In the genomic region with DNA sequence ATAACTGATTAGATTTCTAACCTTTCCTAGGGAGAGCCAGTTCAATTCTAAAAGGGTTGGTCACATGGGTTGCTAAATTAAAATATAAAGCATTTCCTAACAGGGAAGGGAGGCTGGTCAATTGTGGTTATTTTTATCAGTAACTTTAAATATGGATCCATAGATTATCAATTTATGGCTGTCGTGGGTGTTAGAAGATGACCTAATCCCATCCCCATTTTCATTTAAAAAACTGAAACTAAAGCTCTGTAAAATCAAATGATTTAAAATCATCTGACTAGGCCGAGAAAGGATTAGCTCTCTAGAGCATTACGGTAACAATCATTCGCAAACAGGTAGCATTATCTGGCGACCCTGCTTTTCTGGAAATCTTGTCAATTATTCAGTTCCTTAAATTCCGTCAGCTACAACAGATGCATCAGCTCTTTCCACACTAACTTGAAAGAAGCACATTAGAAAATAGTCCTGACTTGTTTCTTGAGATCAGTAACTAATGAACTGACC, we compare ENCODE assay signal across 8 cellular contexts. TPM values are rescaled to one million over a fixed set of nuclear protein-coding genes. Genes with fewer than 3 reads are reported as not detected.
A peak's percentile ranks its signal among the peaks of the same experiment; 100 is the strongest.
DNase-seq lines count a peak whose midpoint lies in the region; ATAC-seq and TF ChIP-seq lines count a peak whose summit lies in the region.

No MANE protein-coding gene starts in this region.

- no peak for DNase-seq in activated CD4-positive, alpha-beta T cell treated with anti-CD3 and anti-CD28 coated beads for 36 hours
- DNase-seq in activated CD4-positive, alpha-beta T cell treated with anti-CD3 and anti-CD28 coated beads, Interleukin-2, amount 50 U/mL, for 48 hours = no peak
- no peak for DNase-seq in activated T-helper 1 cell treated with anti-CD3 and anti-CD28 coated beads, Interleukin-12 subunit alpha, Interleukin-12 subunit beta, Interleukin-2, Interleukin-4 antibody, amounts not matched to agents 30 ng/mL and 10 ng/mL and 1 ng/mL, durations not matched to agents 14 hours and 24 hours and 36 hours (ENCODE audit: low spot score)
- no peak for DNase-seq in immature natural killer cell
- no peak for DNase-seq in testis
- no peak for DNase-seq in foreskin melanocyte

- CTCF ChIA-PET in activated CD4-positive, alpha-beta T cell treated with anti-CD3 and anti-CD28 coated beads for 36 hours (lab: Charles Lee) = interaction anchor here (1.0 to 1.7 kb wide), 6 partner anchors 10 to 182 kb away, joined by 3 to 18 read pairs (median 4); partner anchors contain the start of gene NFE2L2

- peaks cover 42% of the 10 kb centered on the region for H3K4me1 Mint-ChIP-seq in activated CD4-positive, alpha-beta T cell treated with anti-CD3 and anti-CD28 coated beads for 36 hours
- H3K4me1 Mint-ChIP-seq in activated T-helper 1 cell treated with anti-CD3 and anti-CD28 coated beads, Interleukin-12 subunit alpha, Interleukin-12 subunit beta, Interleukin-2, Interleukin-4 antibody, amounts not matched to agents 30 ng/mL and 10 ng/mL and 1 ng/mL, durations not matched to agents 14 hours and 24 hours and 36 hours (ENCODE audit: low read depth) = peaks cover 56% of the 10 kb centered on the region
- peaks cover 47 to 54% of the 10 kb centered on the region in 2 donors for H3K4me1 Mint-ChIP-seq in immature natural killer cell

- H3K4me3 Mint-ChIP-seq in activated CD4-positive, alpha-beta T cell treated with anti-CD3 and anti-CD28 coated beads for 36 hours = peak overlapping the region; percentile 86
- peak overlapping the region; percentile 97 for H3K4me3 Mint-ChIP-seq in activated T-helper 1 cell treated with anti-CD3 and anti-CD28 coated beads, Interleukin-12 subunit alpha, Interleukin-12 subunit beta, Interleukin-2, Interleukin-4 antibody, amounts not matched to agents 30 ng/mL and 10 ng/mL and 1 ng/mL, durations not matched to agents 14 hours and 24 hours and 36 hours
- peak overlapping the region; percentile 92 to 96 (median 95) for H3K4me3 Mint-ChIP-seq in immature natural killer cell

- no peak for TF ChIP-seq CTCF in testis (IDR thresholded peaks at IDR 0.05)

- POLR2A ChIA-PET in activated CD4-positive, alpha-beta T cell treated with anti-CD3 and anti-CD28 coated beads for 36 hours (lab: Charles Lee) = interaction anchor here (0.7 to 2.5 kb wide), 7 partner anchors 10 to 80 kb away, joined by 3 to 53 read pairs (median 3); partner anchors contain the start of gene NFE2L2

- peaks cover 27% of the 10 kb centered on the region for H3K4me1 ChIP-seq in testis

- H3K27ac ChIP-seq in testis = peak overlapping the region; percentile 100

- no peaks in the 10 kb centered on the region for H3K27me3 ChIP-seq in testis

- H3K9me3 ChIP-seq in testis = no peaks in the 10 kb centered on the region

- H3K27me3 Mint-ChIP-seq in activated CD4-positive, alpha-beta T cell treated with anti-CD3 and anti-CD28 coated beads for 36 hours = no peaks in the 10 kb centered on the region
- no peaks in the 10 kb centered on the region for H3K27me3 Mint-ChIP-seq in activated T-helper 1 cell treated with anti-CD3 and anti-CD28 coated beads, Interleukin-12 subunit alpha, Interleukin-12 subunit beta, Interleukin-2, Interleukin-4 antibody, amounts not matched to agents 30 ng/mL and 10 ng/mL and 1 ng/mL, durations not matched to agents 14 hours and 24 hours and 36 hours (ENCODE audit: insufficient read depth)
- peaks cover 15 to 35% (median 34%) of the 10 kb centered on the region in 3 donors for H3K27me3 Mint-ChIP-seq in immature natural killer cell (ENCODE audit: low read depth in 3 of 3)

- peak overlapping the region; percentile 92 to 97 for H3K4me3 ChIP-seq in testis

- peak overlapping the region; percentile 99 for H3K27ac Mint-ChIP-seq in activated CD4-positive, alpha-beta T cell treated with anti-CD3 and anti-CD28 coated beads for 36 hours
- peak overlapping the region; percentile 99 for H3K27ac Mint-ChIP-seq in activated T-helper 1 cell treated with anti-CD3 and anti-CD28 coated beads, Interleukin-12 subunit alpha, Interleukin-12 subunit beta, Interleukin-2, Interleukin-4 antibody, amounts not matched to agents 30 ng/mL and 10 ng/mL and 1 ng/mL, durations not matched to agents 14 hours and 24 hours and 36 hours
- H3K27ac Mint-ChIP-seq in immature natural killer cell = peak overlapping the region; percentile 99 to 100 (median 100)

- no peaks in the 10 kb centered on the region for H3K9me3 Mint-ChIP-seq in activated CD4-positive, alpha-beta T cell treated with anti-CD3 and anti-CD28 coated beads for 36 hours (ENCODE audit: low read depth)
- H3K9me3 Mint-ChIP-seq in activated T-helper 1 cell treated with anti-CD3 and anti-CD28 coated beads, Interleukin-12 subunit alpha, Interleukin-12 subunit beta, Interleukin-2, Interleukin-4 antibody, amounts not matched to agents 30 ng/mL and 10 ng/mL and 1 ng/mL, durations not matched to agents 14 hours and 24 hours and 36 hours = no peaks in the 10 kb centered on the region
- H3K9me3 Mint-ChIP-seq in immature natural killer cell = no peaks in the 10 kb centered on the region

- H3K36me3 ChIP-seq in testis (ENCODE audit: low read depth, missing control alignments) = no peaks in the 10 kb centered on the region

- H3K36me3 Mint-ChIP-seq in activated CD4-positive, alpha-beta T cell treated with anti-CD3 and anti-CD28 coated beads for 36 hours (ENCODE audit: low read depth) = peaks cover 44% of the 10 kb centered on the region
- H3K36me3 Mint-ChIP-seq in activated T-helper 1 cell treated with anti-CD3 and anti-CD28 coated beads, Interleukin-12 subunit alpha, Interleukin-12 subunit beta, Interleukin-2, Interleukin-4 antibody, amounts not matched to agents 30 ng/mL and 10 ng/mL and 1 ng/mL, durations not matched to agents 14 hours and 24 hours and 36 hours (ENCODE audit: low read depth) = peaks cover 36% of the 10 kb centered on the region
- H3K36me3 Mint-ChIP-seq in immature natural killer cell = peaks cover 3 to 17% (median 12%) of the 10 kb centered on the region in 3 donors

- intact Hi-C loops in activated CD4-positive, alpha-beta T cell treated with anti-CD3 and anti-CD28 coated beads for 36 hours (cut with DNase I, micrococcal nuclease) = loop anchor here (1.0 to 5.0 kb wide), 11 partner anchors 45 to 1239 kb away; partner anchors contain the start of genes AGPS (in 2 of the 2), NFE2L2 (in 1 of the 2), PJVK (in 1 of the 2) and PRKRA (in 1 of the 2)
- intact Hi-C loops in activated T-helper 1 cell treated with anti-CD3 and anti-CD28 coated beads, Interleukin-12 subunit alpha, Interleukin-12 subunit beta, Interleukin-2, Interleukin-4 antibody, amounts not matched to agents 30 ng/mL and 10 ng/mL and 1 ng/mL, durations not matched to agents 14 hours and 24 hours and 36 hours (cut with micrococcal nuclease) = loop anchor here (1.0 to 5.0 kb wide), 7 partner anchors 80 to 901 kb away; partner anchors contain the start of genes AGPS and RBM45
- intact Hi-C loops in testis (cut with DNase I; ENCODE audit: low total_unique reads) = loop anchor here (5.0 kb wide), 1 partner anchor 51 kb away; the partner anchor contains the start of gene NFE2L2

- no peak for ATAC-seq in activated CD4-positive, alpha-beta T cell treated with anti-CD3 and anti-CD28 coated beads for 36 hours
- no peak for ATAC-seq in GM18870 (IDR thresholded peaks at IDR 0.05; ENCODE audit: unreplicated experiment)
- no peak for ATAC-seq in HG02938 (IDR thresholded peaks at IDR 0.05; ENCODE audit: unreplicated experiment)

- no peak for TF ChIP-seq POLR2A in testis (IDR thresholded peaks at IDR 0.05)

- 3 to 6% methylated on average over 6 of the region's 6 CpGs for WGBS in testis, 2 donors

RNA-seq across cellular contexts. Expression of gene HNRNPA3, which starts 0.9 kb away (rescaled TPM):
- 100 to 1,000 TPM; 200 to 290 TPM for total RNA-seq in activated CD4-positive, alpha-beta T cell treated with anti-CD3 and anti-CD28 coated beads for 36 hours
- total RNA-seq in activated T-helper 1 cell treated with anti-CD3 and anti-CD28 coated beads, Interleukin-12 subunit alpha, Interleukin-12 subunit beta, Interleukin-2, Interleukin-4 antibody, amounts not matched to agents 30 ng/mL and 10 ng/mL and 1 ng/mL, durations not matched to agents 14 hours and 24 hours and 36 hours = 326 and 333 TPM in 2 replicates
- polyA plus RNA-seq in immature natural killer cell = 10 to 100 TPM; 47.7 to 85.5 (median 49.7) TPM
- 100 to 1,000 TPM in 1 of 2 donors, 10 to 100 TPM in 1; 81.3 to 103 TPM for total RNA-seq in testis
- 284 TPM for polyA plus RNA-seq in testis (ENCODE audit: insufficient read depth, low read depth, low replicate concordance)

RNA-seq across cellular contexts. Expression of gene NFE2L2, which starts 52.9 kb away (rescaled TPM):
- 10 to 100 TPM; 56.6 to 81.5 TPM for total RNA-seq in activated CD4-positive, alpha-beta T cell treated with anti-CD3 and anti-CD28 coated beads for 36 hours
- total RNA-seq in activated T-helper 1 cell treated with anti-CD3 and anti-CD28 coated beads, Interleukin-12 subunit alpha, Interleukin-12 subunit beta, Interleukin-2, Interleukin-4 antibody, amounts not matched to agents 30 ng/mL and 10 ng/mL and 1 ng/mL, durations not matched to agents 14 hours and 24 hours and 36 hours = 68.2 and 71.2 TPM in 2 replicates
- polyA plus RNA-seq in immature natural killer cell = 10 to 100 TPM; 36.9 to 50.2 (median 41.2) TPM
- 100 to 1,000 TPM; 126 to 132 TPM for total RNA-seq in testis
- 72.7 TPM for polyA plus RNA-seq in testis (ENCODE audit: insufficient read depth, low read depth, low replicate concordance)
